In genomic region chr2:26243643-26244478, GRCh38 we compare ENCODE assay signal across 8 cellular contexts. TPM values are rescaled to one million over a fixed set of nuclear protein-coding genes. Genes with fewer than 3 reads are reported as not detected.
DNase-seq lines count a peak whose midpoint lies in the region; ATAC-seq and TF ChIP-seq lines count a peak whose summit lies in the region.

No MANE protein-coding gene starts in this region.

- no peaks in the 10 kb centered on the region for H3K27me3 Mint-ChIP-seq in CD4-positive, alpha-beta T cell

- no peak for DNase-seq in CD4-positive, alpha-beta T cell
- DNase-seq in NOMO-1 treated with dmso at 0.1 percent for 144 hours (lab: John Stamatoyannopoulos, UW; ENCODE audit: unreplicated experiment) (peak; percentile 31), mammary epithelial cell (peak; percentile 62), kidney glomerular epithelial cell (lab: John Stamatoyannopoulos, UW) (peak; percentile 24), stomach (peak; percentile 35), UCSD-AML1 (lab: John Stamatoyannopoulos, UW; ENCODE audit: unreplicated experiment) (no peak)

- no peaks in the 10 kb centered on the region for H4K20me1 ChIP-seq in mammary epithelial cell (ENCODE audit: insufficient read depth, low read length)

- H3K27ac ChIP-seq in CD4-positive, alpha-beta T cell (ENCODE audit: low read depth, low read length): peak overlapping the region; percentile 95
- peak overlapping the region; percentile 88 for H3K27ac ChIP-seq in mammary epithelial cell (ENCODE audit: insufficient read depth, low read depth, low read length)
- peak overlapping the region; percentile 94 to 98 (median 96) for H3K27ac ChIP-seq in stomach

- no peak for TF ChIP-seq CTCF in CD4-positive, alpha-beta T cell (IDR thresholded peaks at IDR 0.05)
- TF ChIP-seq CTCF in mammary epithelial cell (conservative IDR thresholded peaks at IDR 0.05 in 1 of 2, IDR thresholded peaks at IDR 0.05 in 1 of 2; ENCODE audit: extremely low read depth in 1 of 2, insufficient read depth in 1 of 2, low read depth in 1 of 2, low read length in 2 of 2) (no peak), stomach (IDR thresholded peaks at IDR 0.05) (no peak)

- H3K9me3 Mint-ChIP-seq in CD4-positive, alpha-beta T cell: no peaks in the 10 kb centered on the region

- H3K36me3 Mint-ChIP-seq in CD4-positive, alpha-beta T cell (ENCODE audit: low read depth): peaks cover 41% of the 10 kb centered on the region

- intact Hi-C loops in CD4-positive, alpha-beta T cell (cut with DNase I, micrococcal nuclease): loop anchor here (2.0 to 5.0 kb wide), 10 partner anchors 55 to 365 kb away; partner anchors contain the start of genes ADGRF3 (in 2 of the 2), SELENOI (in 2 of the 2), ASXL2 (in 1 of the 2) and RAB10 (in 1 of the 2)
- intact Hi-C loops in mammary epithelial cell (cut with micrococcal nuclease) (loop anchor here (1.0 to 5.0 kb wide), 4 partner anchors 30 to 328 kb away; no protein-coding TSS in a partner anchor), stomach (cut with DNase I; ENCODE audit: low total_unique reads) (loop anchor here (10.0 kb wide), 1 partner anchor 81 kb away; no protein-coding TSS in a partner anchor)

- peak overlapping the region; percentile 91 for H3K9ac ChIP-seq in mammary epithelial cell (ENCODE audit: insufficient read depth, low read length)

- H3K79me2 ChIP-seq in mammary epithelial cell (ENCODE audit: insufficient read depth, low read length): peaks cover 99% of the 10 kb centered on the region

- H3K4me1 Mint-ChIP-seq in CD4-positive, alpha-beta T cell (ENCODE audit: low read depth): peaks cover 74% of the 10 kb centered on the region

- TF ChIP-seq POLR2A in stomach (IDR thresholded peaks at IDR 0.05): no peak

- TF ChIP-seq EP300 in stomach (IDR thresholded peaks at IDR 0.05): no peak

- H3K9me3 ChIP-seq in CD4-positive, alpha-beta T cell (ENCODE audit: control insufficient read depth, low read length): no peaks in the 10 kb centered on the region
- H3K9me3 ChIP-seq in mammary epithelial cell (replicated peaks; ENCODE audit: insufficient read depth, low read length) (no peaks in the 10 kb centered on the region), stomach (no peaks in the 10 kb centered on the region)

- CTCF ChIA-PET in CD4-positive, alpha-beta T cell (lab: Charles Lee): interaction anchor here (0.8 to 1.5 kb wide), 4 partner anchors 9 to 59 kb away, joined by 3 to 4 read pairs (median 4); no protein-coding TSS in a partner anchor
- CTCF ChIA-PET in mammary epithelial cell (lab: Charles Lee; ENCODE audit: low non-redundant PET): interaction anchor here (0.5 to 0.8 kb wide), 3 partner anchors 64 to 88 kb away, joined by 3 to 14 read pairs (median 5); no protein-coding TSS in a partner anchor

- H3K4me3 Mint-ChIP-seq in CD4-positive, alpha-beta T cell: peak overlapping the region; percentile 100

- TSS peak; percentile 34 for BruUV-seq in mammary epithelial cell (replicated peaks; lab: Mats Ljungman, UMichigan)

- H2AFZ ChIP-seq in mammary epithelial cell (ENCODE audit: low read depth, low read length): peak overlapping the region; percentile 97

- POLR2A ChIA-PET in CD4-positive, alpha-beta T cell (lab: Charles Lee): interaction anchor here (0.6 to 3.8 kb wide), 10 partner anchors 9 to 501 kb away, joined by 3 to 46 read pairs (median 4); partner anchors contain the start of genes ADGRF3, ASXL2 and SELENOI

- H3K36me3 ChIP-seq in mammary epithelial cell (ENCODE audit: insufficient read depth, low read length): no peaks in the 10 kb centered on the region
- H3K36me3 ChIP-seq in stomach: peaks cover 0 to 6% (median 0%) of the 10 kb centered on the region in 4 donors

- in situ Hi-C loops in mammary epithelial cell (cut with MboI; ENCODE audit: low sequenced_read_pairs in 2 of 2): loop anchor here in 1 of 2 donors (10.0 to 25.0 kb wide), 2 partner anchors 91 to 218 kb away; no protein-coding TSS in a partner anchor

- H3K4me2 ChIP-seq in mammary epithelial cell (ENCODE audit: insufficient read depth, low read depth, low read length): peak overlapping the region; percentile 87

- peak overlapping the region; percentile 97 for H3K27ac Mint-ChIP-seq in CD4-positive, alpha-beta T cell

- H3K27me3 ChIP-seq in CD4-positive, alpha-beta T cell (ENCODE audit: control insufficient read depth, insufficient read depth, low read length): no peaks in the 10 kb centered on the region
- H3K27me3 ChIP-seq in mammary epithelial cell (ENCODE audit: insufficient read depth, low read length) (no peaks in the 10 kb centered on the region), stomach (no peaks in the 10 kb centered on the region)

- peaks cover 18% of the 10 kb centered on the region for H3K4me1 ChIP-seq in mammary epithelial cell (ENCODE audit: insufficient read depth, low read length)
- H3K4me1 ChIP-seq in stomach: peaks cover 45 to 77% (median 67%) of the 10 kb centered on the region in 4 donors

- H3K4me3 ChIP-seq in mammary epithelial cell (replicated peaks in 1 of 3; ENCODE audit: insufficient read depth in 1 of 3, low read depth in 2 of 3, low read length in 3 of 3) (peak overlapping the region; percentile 89 to 94 (median 91)), stomach (peak overlapping the region; percentile 84 to 94 (median 92))

- peak; percentile 28 for ATAC-seq in CD4-positive, alpha-beta T cell (ENCODE audit: poor library complexity)
- ATAC-seq in GM18870 (IDR thresholded peaks at IDR 0.05; ENCODE audit: unreplicated experiment) (peak; percentile 10), HG03097 (IDR thresholded peaks at IDR 0.05; ENCODE audit: low FRiP score, unreplicated experiment) (peak; percentile 18)

- 4% methylated on average over 17 of the region's 32 CpGs for WGBS in mammary epithelial cell (ENCODE audit: low coverage, missing lambda C conversion rate)
- WGBS in stomach, 5 donors: 0 to 1% (median 0%) methylated on average over 27 to 32 of the region's 32 CpGs

- dilution Hi-C loops in mammary epithelial cell (cut with HindIII; ENCODE audit: low sequenced_read_pairs): no loop called here

RNA-seq across cellular contexts. Expression of gene HADHA, which starts 0.6 kb away (rescaled TPM):
- 10 to 100 TPM; 72.4 to 73.7 TPM for total RNA-seq in CD4-positive, alpha-beta T cell
- total RNA-seq in mammary epithelial cell (100 to 1,000 TPM; 155 to 174 TPM), stomach (100 to 1,000 TPM in 3 of 5 donors, 10 to 100 TPM in 2; 79.7 to 144 (median 100) TPM)
- polyA plus RNA-seq in mammary epithelial cell (124 TPM), stomach (10 to 100 TPM; 53.2 to 80.3 (median 56.3) TPM)
- 285 TPM for polyA minus RNA-seq in mammary epithelial cell

RNA-seq across cellular contexts. Expression of gene HADHB, which starts 0.9 kb away (rescaled TPM):
- 10 to 100 TPM; 25.2 to 30.3 TPM for total RNA-seq in CD4-positive, alpha-beta T cell
- total RNA-seq in mammary epithelial cell: 100 to 1,000 TPM; 126 to 144 TPM
- 113 TPM for polyA plus RNA-seq in mammary epithelial cell
- polyA minus RNA-seq in mammary epithelial cell: 79.3 TPM
- total RNA-seq in stomach: 100 to 1,000 TPM in 3 of 5 donors, 10 to 100 TPM in 2; 72.9 to 178 (median 123) TPM
- polyA plus RNA-seq in stomach: 100 to 1,000 TPM in 1 of 3 donors, 10 to 100 TPM in 2; 70.4 to 103 (median 80.1) TPM

Comparison
In these comparisons a context has a peak if more than half of its experiments do, and no peak if none do; other contexts are left out.
1. DNase-seq: peak in NOMO-1 treated with dmso at 0.1 percent for 144 hours (single experiment), mammary epithelial cell (single experiment), kidney glomerular epithelial cell (single experiment) and stomach (single experiment); none in CD4-positive, alpha-beta T cell (0 of 10) and UCSD-AML1 (single experiment).
2. Peak in every context shown above with its lines, with median percentiles within 50 percentile points of each other: ATAC-seq and H3K27ac ChIP-seq.